13 cellular contexts compared by ENCODE assay signal in genomic region chr14:60220084-60220483, GRCh38.
DNase-seq lines count a peak whose midpoint lies in the region; ATAC-seq lines count a peak whose summit lies in the region.
"Had no signal": no experiment of that assay in that cellular context is flagged by ENCODE, and none has a peak within 500 bp of the region (broad histone marks: within the 10 kb centered on the region; RNA-seq: fewer than 3 reads in every experiment).

No MANE protein-coding gene starts in this region.

- H3K27me3 ChIP-seq in HAP-1 (ENCODE audit: low read depth) = no peaks in the 10 kb centered on the region

- ATAC-seq in GM18502 (IDR thresholded peaks at IDR 0.05; ENCODE audit: poor library complexity, unreplicated experiment) (peak; percentile 80), GM19397 (IDR thresholded peaks at IDR 0.05; ENCODE audit: unreplicated experiment) (peak; percentile 64), HG02884 (IDR thresholded peaks at IDR 0.05; ENCODE audit: unreplicated experiment) (peak; percentile 58)
- ATAC-seq: mucosa of descending colon had no signal

- H3K4me3 ChIP-seq in HAP-1 = no peak overlapping the region
- H3K4me3 ChIP-seq: mucosa of descending colon had no signal

- in situ Hi-C loops in HAP-1 (cut with MboI; ENCODE audit: low sequenced_read_pairs) = no loop called here

- no peaks in the 10 kb centered on the region for H3K9me3 ChIP-seq in HAP-1
- H3K9me3 ChIP-seq: mucosa of descending colon had no signal

- H3K4me1 ChIP-seq in HAP-1 = no peaks in the 10 kb centered on the region

- DNase-seq in NAMALWA (ENCODE audit: low spot score) (peak; percentile 11), NCI-H774 (lab: John Stamatoyannopoulos, UW) (no peak), HAP-1 (ENCODE audit: low spot score in 2 of 2) (no peak), NCI-H226 (no peak)
- DNase-seq in stimulated activated naive CD4-positive, alpha-beta T cell treated with Interleukin-2 at 50 U/mL for 16 hours (lab: John Stamatoyannopoulos, UW) = no peak
- DNase-seq: C1 segment of cervical spinal cord, H9, mucosa of descending colon, NCI-H2227 treated with DMSO at 0.1 percent for 48 hours, retina had no signal

- H3K36me3 ChIP-seq in HAP-1 (replicated peaks) = no peaks in the 10 kb centered on the region
